In the genomic region with DNA sequence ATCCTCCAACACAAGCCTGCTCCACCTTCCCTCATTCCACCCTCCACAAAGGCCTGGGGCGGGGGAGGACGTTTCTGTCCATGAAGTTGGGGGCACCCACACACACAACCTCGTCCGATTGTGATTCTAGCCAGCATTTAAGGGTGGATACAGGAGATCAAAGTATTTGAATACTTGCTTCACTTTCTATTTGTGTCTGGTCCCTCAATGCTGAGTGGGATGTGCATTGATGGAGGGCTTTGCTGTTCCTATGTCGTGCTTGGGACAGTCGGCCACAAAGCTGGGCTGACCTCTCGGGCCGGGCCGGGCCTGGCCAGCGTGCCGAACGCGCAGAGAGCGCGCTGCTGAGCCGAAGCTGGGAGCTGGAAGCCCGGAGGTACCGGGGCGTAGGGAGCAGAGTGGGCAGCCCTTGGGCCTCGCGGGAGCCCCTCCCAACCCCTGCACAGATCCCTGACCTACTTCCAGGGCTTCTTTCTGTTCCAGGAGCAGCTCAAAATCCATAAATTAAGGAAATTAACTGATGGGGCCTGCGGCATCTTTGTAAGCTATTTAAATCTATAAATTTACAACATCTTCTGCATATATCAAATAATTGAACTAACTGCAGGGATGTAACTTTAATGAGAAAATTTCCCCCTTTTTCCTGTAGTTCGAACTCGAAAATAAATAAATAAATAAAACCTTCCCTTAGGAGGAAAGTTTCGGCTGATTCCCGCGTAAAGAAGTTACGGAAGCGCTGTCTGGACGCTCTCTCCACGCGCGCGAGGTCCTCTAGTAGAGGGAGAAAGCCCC, we compare ENCODE assay signal across 7 cellular contexts. TPM values are rescaled to one million over a fixed set of nuclear protein-coding genes. Genes with fewer than 3 reads are reported as not detected.
DNase-seq lines count a peak whose midpoint lies in the region; TF ChIP-seq lines count a peak whose summit lies in the region.

No MANE protein-coding gene starts in this region.

- peak overlapping the region; percentile 95 for H3K4me3 ChIP-seq in HUES64 (ENCODE audit: low read length)
- H3K4me3 ChIP-seq in adipocyte (ENCODE audit: low read length) = peak overlapping the region; percentile 76
- H3K4me3 ChIP-seq in iPS-20b (ENCODE audit: low read length) = peak overlapping the region; percentile 78
- H3K4me3 ChIP-seq in stomach = peak overlapping the region; percentile 75 to 88 (median 86)

- H3K4me1 ChIP-seq in HUES64 (ENCODE audit: insufficient read depth, low read length) = peaks cover 24% of the 10 kb centered on the region
- H3K4me1 ChIP-seq in adipocyte (ENCODE audit: control insufficient read depth, insufficient read depth, low read length) = peaks cover 2% of the 10 kb centered on the region
- H3K4me1 ChIP-seq in iPS-20b (ENCODE audit: insufficient read depth, low read length) = peaks cover 17% of the 10 kb centered on the region
- H3K4me1 ChIP-seq in stomach = peaks cover 8 to 45% (median 33%) of the 10 kb centered on the region in 4 donors

- intact Hi-C loops in stomach (cut with DNase I; ENCODE audit: low total_unique reads) = loop anchor here (5.0 to 10.0 kb wide), 2 partner anchors 110 to 298 kb away; no protein-coding TSS in a partner anchor

- POLR2A ChIA-PET in GM10248 (lab: Yijun Ruan, JAX) = no interaction called here

- DNase-seq in adipocyte (ENCODE audit: low read depth) (peak; percentile 24), stomach (no peak), SHP77 (lab: John Stamatoyannopoulos, UW) (no peak), hippocampal formation (lab: John Stamatoyannopoulos, UW) (no peak), GM10248 (ENCODE audit: extremely low spot score) (no peak)

- TF ChIP-seq CTCF in stomach (IDR thresholded peaks at IDR 0.05) (no peak), GM10248 (IDR thresholded peaks at IDR 0.05; ENCODE audit: control extremely low read depth, extremely low read depth, low read depth, missing control alignments) (no peak)

- H3K27ac ChIP-seq in HUES64 (ENCODE audit: low read depth, low read length) = peak overlapping the region; percentile 99
- peak overlapping the region; percentile 45 for H3K27ac ChIP-seq in iPS-20b (ENCODE audit: low read length)
- H3K27ac ChIP-seq in stomach = peak overlapping the region; percentile 89 to 98 (median 96)

- no peaks in the 10 kb centered on the region for H3K27me3 ChIP-seq in HUES64 (ENCODE audit: insufficient read depth, low read length)
- H3K27me3 ChIP-seq in adipocyte (replicated peaks; ENCODE audit: control insufficient read depth, insufficient read depth, low read length) = peaks cover 44% of the 10 kb centered on the region
- no peaks in the 10 kb centered on the region; the same call in 1 of the 2 replicates for H3K27me3 ChIP-seq in iPS-20b (ENCODE audit: insufficient read depth, low read length)
- H3K27me3 ChIP-seq in stomach = peaks cover 0 to 20% (median 0%) of the 10 kb centered on the region in 3 donors

- H3K36me3 ChIP-seq in HUES64 (ENCODE audit: insufficient read depth, low read length) (peaks cover 3% of the 10 kb centered on the region; the same call in 1 of the 2 replicates), adipocyte (ENCODE audit: control insufficient read depth, insufficient read depth, low read length, severe bottlenecking) (no peaks in the 10 kb centered on the region), iPS-20b (ENCODE audit: insufficient read depth, low read depth, low read length) (no peaks in the 10 kb centered on the region), stomach (no peaks in the 10 kb centered on the region)

- CTCF ChIA-PET in GM10248 (lab: Yijun Ruan, JAX) = interaction anchor here (0.7 to 1.7 kb wide), 8 partner anchors 9 to 301 kb away, joined by 3 to 6 read pairs (median 4); no protein-coding TSS in a partner anchor

- H3K9ac ChIP-seq in HUES64 (ENCODE audit: low read depth, low read length) (peak overlapping the region; percentile 96), adipocyte (ENCODE audit: low read length) (peak overlapping the region; percentile 12), iPS-20b (ENCODE audit: low read depth, low read length) (peak overlapping the region; percentile 84; the same call in 1 of the 2 replicates)

- TF ChIP-seq EP300 in stomach (IDR thresholded peaks at IDR 0.05) = no peak

- no peak for TF ChIP-seq POLR2A in stomach (IDR thresholded peaks at IDR 0.05)

- 17% methylated on average over 31 of the region's 34 CpGs for WGBS in HUES64
- WGBS in stomach, 5 donors = 12 to 18% (median 14%) methylated on average over 19 to 34 of the region's 34 CpGs

- no peaks in the 10 kb centered on the region for H3K9me3 ChIP-seq in HUES64 (ENCODE audit: insufficient read depth, low read depth, low read length)
- H3K9me3 ChIP-seq in adipocyte (ENCODE audit: control insufficient read depth, low read length) = no peaks in the 10 kb centered on the region
- no peaks in the 10 kb centered on the region for H3K9me3 ChIP-seq in iPS-20b (ENCODE audit: insufficient read depth, low read depth, low read length)
- H3K9me3 ChIP-seq in stomach = no peaks in the 10 kb centered on the region

RNA-seq across cellular contexts. Expression of a gene that starts 1.9 kb away (rescaled TPM):
- polyA plus RNA-seq in HUES64 (2013, experiment 1 of 2) = 32.5 TPM
- polyA plus RNA-seq in HUES64 (2013, experiment 2 of 2) = 30.8 TPM
- 100 to 1,000 TPM in 1 of 5 donors, 10 to 100 TPM in 4; 16.5 to 172 (median 32.4) TPM for total RNA-seq in stomach
- polyA plus RNA-seq in stomach = 10 to 100 TPM; 14.1 to 28.8 (median 18.2) TPM

Comparison
In these comparisons a context has a peak if more than half of its experiments do, and no peak if none do; other contexts are left out.
1. H3K27ac ChIP-seq: peak in every context shown above with its lines; median percentile 99 in HUES64; 96 in stomach; 45 in iPS-20b.
2. H3K9ac ChIP-seq: peak in every context shown above with its lines; median percentile 96 in HUES64; 84 in iPS-20b; 12 in adipocyte.